ENCODE assay signal across 19 cellular contexts in genomic region chr1:53085405-53085804, GRCh38. TPM values are rescaled to one million over a fixed set of nuclear protein-coding genes. Genes with fewer than 3 reads are reported as not detected.
DNase-seq lines count a peak whose midpoint lies in the region; ATAC-seq and TF ChIP-seq lines count a peak whose summit lies in the region.
"Had no signal": no experiment of that assay in that cellular context is flagged by ENCODE, and none has a peak within 500 bp of the region (broad histone marks: within the 10 kb centered on the region; RNA-seq: fewer than 3 reads in every experiment).

No MANE protein-coding gene starts in this region.

- no peaks in the 10 kb centered on the region for H3K27me3 ChIP-seq in dorsolateral prefrontal cortex
- H3K27me3 ChIP-seq: BLaER1 had no signal

- DNase-seq in Right ventricle myocardium inferior (ENCODE audit: missing footprints) = peak; percentile 60
- no peak for DNase-seq in cardiac septum (ENCODE audit: low spot score)
- DNase-seq in effector memory CD8-positive, alpha-beta T cell = no peak
- no peak for DNase-seq in stimulated activated effector memory CD8-positive, alpha-beta T cell treated with anti-CD3 and anti-CD28 coated beads, Interleukin-12 subunit alpha, Interleukin-12 subunit beta, amount 100 ng/mL, for 72 hours (ENCODE audit: low spot score in 2 of 2)
- DNase-seq in NCI-H748 (lab: John Stamatoyannopoulos, UW; ENCODE audit: unreplicated experiment) = no peak
- no peak for DNase-seq in dorsolateral prefrontal cortex
- DNase-seq: 8988T; CD4-positive, alpha-beta memory T cell; DMS153; DMS79; GDM1; GM23248; HCEC 1CT had no signal

- H3K9me3 Mint-ChIP-seq in effector memory CD8-positive, alpha-beta T cell = no peaks in the 10 kb centered on the region
- no peaks in the 10 kb centered on the region for H3K9me3 Mint-ChIP-seq in stimulated activated effector memory CD8-positive, alpha-beta T cell treated with anti-CD3 and anti-CD28 coated beads, Interleukin-12 subunit alpha, Interleukin-12 subunit beta, amount 100 ng/mL, for 72 hours
- H3K9me3 Mint-ChIP-seq: CD14-positive monocyte had no signal

- ATAC-seq in Right ventricle myocardium inferior (no peak), HG03135 (IDR thresholded peaks at IDR 0.05; ENCODE audit: unreplicated experiment) (no peak)
- ATAC-seq in effector memory CD8-positive, alpha-beta T cell (replicated peaks) = no peak
- ATAC-seq in stimulated activated effector memory CD8-positive, alpha-beta T cell treated with anti-CD3 and anti-CD28 coated beads, Interleukin-12 subunit alpha, Interleukin-12 subunit beta, amount 100 ng/mL, for 72 hours = no peak
- ATAC-seq: HepG2 had no signal

- no peak overlapping the region for H3K27ac ChIP-seq in dorsolateral prefrontal cortex
- H3K27ac ChIP-seq: BLaER1, GM23248 had no signal

- TF ChIP-seq CTCF in dorsolateral prefrontal cortex (IDR thresholded peaks at IDR 0.05 in 54 of 56, conservative IDR thresholded peaks at IDR 0.05 in 2 of 56; ENCODE audit: low read depth in 1 of 56, partially characterized antibody in 56 of 56) = no peak

- peaks cover 10% of the 10 kb centered on the region for H3K36me3 Mint-ChIP-seq in effector memory CD8-positive, alpha-beta T cell (ENCODE audit: insufficient read depth)
- no peaks in the 10 kb centered on the region for H3K36me3 Mint-ChIP-seq in stimulated activated effector memory CD8-positive, alpha-beta T cell treated with anti-CD3 and anti-CD28 coated beads, Interleukin-12 subunit alpha, Interleukin-12 subunit beta, amount 100 ng/mL, for 72 hours
- H3K36me3 Mint-ChIP-seq: CD14-positive monocyte; CD4-positive, alpha-beta memory T cell had no signal

- H3K4me3 Mint-ChIP-seq in effector memory CD8-positive, alpha-beta T cell = no peak overlapping the region
- no peak overlapping the region for H3K4me3 Mint-ChIP-seq in stimulated activated effector memory CD8-positive, alpha-beta T cell treated with anti-CD3 and anti-CD28 coated beads, Interleukin-12 subunit alpha, Interleukin-12 subunit beta, amount 100 ng/mL, for 72 hours
- H3K4me3 Mint-ChIP-seq: CD14-positive monocyte; CD4-positive, alpha-beta memory T cell had no signal

- peak overlapping the region; percentile 36 to 70 for H3K27ac Mint-ChIP-seq in effector memory CD8-positive, alpha-beta T cell
- H3K27ac Mint-ChIP-seq in stimulated activated effector memory CD8-positive, alpha-beta T cell treated with anti-CD3 and anti-CD28 coated beads, Interleukin-12 subunit alpha, Interleukin-12 subunit beta, amount 100 ng/mL, for 72 hours = peak overlapping the region; percentile 86
- H3K27ac Mint-ChIP-seq: CD14-positive monocyte had no signal

- no peaks in the 10 kb centered on the region for H3K27me3 Mint-ChIP-seq in effector memory CD8-positive, alpha-beta T cell
- H3K27me3 Mint-ChIP-seq: CD4-positive, alpha-beta memory T cell had no signal

- H3K4me1 Mint-ChIP-seq in effector memory CD8-positive, alpha-beta T cell (ENCODE audit: low read depth in 2 of 2) = peaks cover 21 to 26% of the 10 kb centered on the region in 2 donors
- H3K4me1 Mint-ChIP-seq in stimulated activated effector memory CD8-positive, alpha-beta T cell treated with anti-CD3 and anti-CD28 coated beads, Interleukin-12 subunit alpha, Interleukin-12 subunit beta, amount 100 ng/mL, for 72 hours = peaks cover 28% of the 10 kb centered on the region
- H3K4me1 Mint-ChIP-seq: CD14-positive monocyte; CD4-positive, alpha-beta memory T cell had no signal

- no peak overlapping the region for H3K4me3 ChIP-seq in dorsolateral prefrontal cortex
- H3K4me3 ChIP-seq: BLaER1, GM23248 had no signal

- intact Hi-C loops in Right ventricle myocardium inferior (cut with DNase I) = no loop called here
- intact Hi-C loops in cardiac septum (cut with DNase I) = no loop called here
- intact Hi-C loops in dorsolateral prefrontal cortex (cut with DNase I) = no loop called here

RNA-seq across cellular contexts. Expression of gene PODN, which starts 23.4 kb away (rescaled TPM):
- total RNA-seq in Right ventricle myocardium inferior (35.3 TPM), cardiac septum (19.4 TPM), dorsolateral prefrontal cortex (10 to 100 TPM in 8 of 120 experiments, 1 to 10 TPM in 112; 2.3 to 13.8 (median 5.2) TPM)
- total RNA-seq: A673; CD4-positive, alpha-beta memory T cell; Daoy; HepG2 had no signal

RNA-seq across cellular contexts. Expression of gene SLC1A7, which starts 57.0 kb away (rescaled TPM):
- total RNA-seq in Right ventricle myocardium inferior (not detected), cardiac septum (0.43 TPM), dorsolateral prefrontal cortex (10 to 100 TPM in 2 of 120 experiments, 1 to 10 TPM in 51, under 1 TPM in 36, not detected in 31; 0.16 to 18.5 (median 1.2) TPM)
- total RNA-seq: A673; CD4-positive, alpha-beta memory T cell; Daoy; GM23248 had no signal
